8 cellular contexts compared by ENCODE assay signal in genomic region chr5:138178516-138179276, GRCh38. TPM values are rescaled to one million over a fixed set of nuclear protein-coding genes. Genes with fewer than 3 reads are reported as not detected.
DNase-seq lines count a peak whose midpoint lies in the region; ATAC-seq and FAIRE-seq lines count a peak whose summit lies in the region.

BRD8 (minus strand) TSS chr5:138178630; CDS start chr5:138178614, 16 bp downstream.
KIF20A (plus strand) TSS chr5:138179112; CDS start chr5:138179681, 569 bp downstream.

- H3K4me3 ChIP-seq in HUES48 (ENCODE audit: low read depth, low read length): peak within 1 kb of the TSS; percentile 87
- peak within 1 kb of the TSS; percentile 93 for H3K4me3 ChIP-seq in NT2/D1 (ENCODE audit: insufficient read length, low read depth)

- peak; percentile 89 for DNase-seq in D341Med (ENCODE audit: low spot score)
- DNase-seq in NT2/D1 (ENCODE audit: low read depth, low spot score): peak; percentile 85
- peak; percentile 41 to 78 (median 77) for DNase-seq in activated CD8-positive, alpha-beta memory T cell treated with anti-CD3 and anti-CD28 coated beads for 48 hours (ENCODE audit: low read depth in 2 of 3, low spot score in 2 of 3)
- peak; percentile 94 for DNase-seq in mesenteric fat pad (ENCODE audit: low spot score)
- peak; percentile 50 for DNase-seq in stimulated activated CD8-positive, alpha-beta memory T cell treated with anti-CD3 and anti-CD28 coated beads, Interleukin-15, amount 100 ng/mL, for 24 hours (ENCODE audit: low read depth)

- peak within 1 kb of the TSS; percentile 92 for H3K27ac ChIP-seq in HUES48 (ENCODE audit: low read depth, low read length)

- peak; percentile 82 for ATAC-seq in GM21423 (IDR thresholded peaks at IDR 0.05; ENCODE audit: unreplicated experiment)

- H3K9ac ChIP-seq in HUES48 (ENCODE audit: low read depth, low read length) (peak within 1 kb of the TSS; percentile 88), NT2/D1 (ENCODE audit: insufficient read length, low read depth) (peak within 1 kb of the TSS; percentile 88)

- no peaks in the 10 kb centered on the region for H3K27me3 ChIP-seq in HUES48 (ENCODE audit: control insufficient read depth, insufficient read depth, low read length)
- no peaks in the 10 kb centered on the region for H3K27me3 ChIP-seq in NT2/D1 (ENCODE audit: insufficient read depth, insufficient read length)

- FAIRE-seq in endometrium (lab: Jason Lieb, UNC): peak; percentile 68

- H3K9me3 ChIP-seq in HUES48 (ENCODE audit: control insufficient read depth, insufficient read depth, low read length): no peaks in the 10 kb centered on the region
- no peaks in the 10 kb centered on the region for H3K9me3 ChIP-seq in NT2/D1 (ENCODE audit: insufficient read depth, low read length)

- 0 out of 2 replicates have a peak, but pooled peaks cover 3% of the 10 kb centered on the region for H3K4me1 ChIP-seq in HUES48 (ENCODE audit: control insufficient read depth, insufficient read depth, low read length)
- H3K4me1 ChIP-seq in NT2/D1 (ENCODE audit: insufficient read depth, insufficient read length): no peaks in the 10 kb centered on the region

- H3K36me3 ChIP-seq in HUES48 (ENCODE audit: control insufficient read depth, insufficient read depth, low read length) (peaks cover 60% of the 10 kb centered on the region), NT2/D1 (ENCODE audit: insufficient read depth, insufficient read length, low read length) (peaks cover 58% of the 10 kb centered on the region)

RNA-seq across cellular contexts. Expression of gene BRD8, which starts in this region (rescaled TPM):
- 23.8 TPM for total RNA-seq in mesenteric fat pad

RNA-seq across cellular contexts. Expression of gene KIF20A, which starts in this region (rescaled TPM):
- total RNA-seq in mesenteric fat pad: not detected

Comparison
In these comparisons a context has a peak if more than half of its experiments do, and no peak if none do; other contexts are left out.
1. Peak in every context shown above with its lines: DNase-seq, ATAC-seq, H3K4me3 ChIP-seq and H3K27ac ChIP-seq.